In the genomic region with DNA sequence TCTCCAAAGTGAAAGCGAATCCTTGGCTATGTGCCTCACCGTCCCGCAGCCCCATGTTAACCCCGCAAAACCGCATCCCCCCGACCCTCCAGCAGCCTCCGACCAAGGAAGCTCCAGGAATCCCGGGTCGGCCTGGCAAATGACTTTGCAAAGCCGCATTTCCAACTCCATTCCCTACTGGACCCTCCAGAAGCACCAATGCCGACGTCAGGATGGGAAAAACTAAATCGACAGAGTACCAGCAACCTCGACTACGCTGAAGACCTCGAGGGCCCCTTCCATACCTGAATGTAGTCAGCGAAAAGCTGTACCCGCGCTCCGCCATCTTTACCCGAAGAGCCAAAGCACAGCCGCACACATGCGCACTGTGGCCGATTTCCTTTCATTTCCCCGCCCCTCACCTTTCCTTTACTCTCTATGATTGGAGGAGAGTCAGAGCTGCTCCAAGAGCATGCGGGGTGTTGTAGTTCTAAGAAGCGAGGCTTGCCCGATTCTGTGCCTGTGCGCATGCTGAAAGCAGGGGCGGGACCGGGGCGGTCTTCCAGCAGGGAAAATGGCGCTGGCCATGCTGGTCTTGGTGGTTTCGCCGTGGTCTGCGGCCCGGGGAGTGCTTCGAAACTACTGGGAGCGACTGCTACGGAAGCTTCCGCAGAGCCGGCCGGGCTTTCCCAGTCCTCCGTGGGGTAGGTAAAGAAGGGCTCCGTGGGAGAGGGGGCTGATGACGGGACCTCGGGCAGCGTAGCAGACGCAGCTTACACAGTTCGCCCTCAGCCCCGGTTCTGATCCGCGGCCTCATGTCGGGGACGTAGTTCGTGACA, we compare ENCODE assay signal across 8 cellular contexts. TPM values are rescaled to one million over a fixed set of nuclear protein-coding genes. Genes with fewer than 3 reads are reported as not detected.
DNase-seq lines count a peak whose midpoint lies in the region; TF ChIP-seq lines count a peak whose summit lies in the region.

A gene (plus strand): TSS at position 543 of the 818 bp plus-strand sequence. CDS start 11 bp downstream, at position 554.
A gene (minus strand): TSS at position 341 of the 818 bp plus-strand sequence. CDS start 16 bp downstream, at position 325.

- H2AFZ ChIP-seq in H9 (ENCODE audit: low read length) = no peak within 1 kb of the TSS

- peak within 1 kb of the TSS; percentile 80 for H3K4me2 ChIP-seq in H9 (ENCODE audit: insufficient read depth, insufficient read length, low read length)

- H3K4me3 Mint-ChIP-seq in H9 (peak within 1 kb of the TSS; percentile 97 to 100), nephron (peak within 1 kb of the TSS; percentile 94 to 99 (median 97))
- peak within 1 kb of the TSS; percentile 100 for H3K4me3 Mint-ChIP-seq in stimulated activated naive CD8-positive, alpha-beta T cell treated with anti-CD3 and anti-CD28 coated beads, Interleukin-15, Interleukin-2, amounts not matched to agents 100 ng/mL and 50 ng/mL, for 24 hours

- TF ChIP-seq CTCF in H9 (conservative IDR thresholded peaks at IDR 0.05) = no peak
- TF ChIP-seq CTCF in fibroblast of the aortic adventitia (IDR thresholded peaks at IDR 0.05; ENCODE audit: insufficient read depth, low read length) = no peak
- TF ChIP-seq CTCF in nephron (IDR thresholded peaks at IDR 0.05; ENCODE audit: unreplicated experiment in 3 of 3) = no peak

- DNase-seq in ELR (ENCODE audit: low read depth) = peak; percentile 99
- peak; percentile 97 for DNase-seq in H9
- peak; percentile 95 for DNase-seq in MG63
- DNase-seq in SHP77 treated with DMSO at 0.1 percent for 48 hours (lab: John Stamatoyannopoulos, UW) = peak; percentile 99
- peak; percentile 98 for DNase-seq in activated effector memory CD4-positive, alpha-beta T cell treated with anti-CD3 and anti-CD28 coated beads, Interleukin-2, amount 50 U/mL, for 16 hours
- peak; percentile 97 for DNase-seq in fibroblast of the aortic adventitia (ENCODE audit: low read depth)

- no peak within 1 kb of the TSS for H4K5ac ChIP-seq in H9 (ENCODE audit: insufficient read length, low read depth, low read length)

- H3K27me3 ChIP-seq in H9 (ENCODE audit: insufficient read depth, low read length) = no peaks in the 10 kb centered on the region
- no peaks in the 10 kb centered on the region for H3K27me3 ChIP-seq in MG63

- no peak within 1 kb of the TSS for H3K56ac ChIP-seq in H9 (ENCODE audit: insufficient read length, low read depth, low read length)

- H3K27ac Mint-ChIP-seq in H9 (peak within 1 kb of the TSS; percentile 98 to 99 (median 99)), nephron (peak within 1 kb of the TSS; percentile 91 to 97 (median 94))
- peak within 1 kb of the TSS; percentile 100 for H3K27ac Mint-ChIP-seq in stimulated activated naive CD8-positive, alpha-beta T cell treated with anti-CD3 and anti-CD28 coated beads, Interleukin-15, Interleukin-2, amounts not matched to agents 100 ng/mL and 50 ng/mL, for 24 hours

- H3K27me3 Mint-ChIP-seq in H9 (ENCODE audit: low read depth) (0 out of 2 replicates have a peak, but pooled peaks cover 2% of the 10 kb centered on the region), nephron (ENCODE audit: low read depth) (no peaks in the 10 kb centered on the region)
- no peaks in the 10 kb centered on the region for H3K27me3 Mint-ChIP-seq in stimulated activated naive CD8-positive, alpha-beta T cell treated with anti-CD3 and anti-CD28 coated beads, Interleukin-15, Interleukin-2, amounts not matched to agents 100 ng/mL and 50 ng/mL, for 24 hours

- H4K8ac ChIP-seq in H9 (replicated peaks; ENCODE audit: insufficient read length, low read depth, low read length) = no peak within 1 kb of the TSS

- H3K9me3 ChIP-seq in H9 (ENCODE audit: control insufficient read depth, low read depth, low read length) (no peaks in the 10 kb centered on the region), MG63 (no peaks in the 10 kb centered on the region)

- H3K9ac ChIP-seq in H9 (ENCODE audit: extremely low read depth, insufficient read length, low read length) = peak within 1 kb of the TSS; percentile 95

- no peak within 1 kb of the TSS for H3K4ac ChIP-seq in H9 (ENCODE audit: low read depth, low read length)

- peaks cover 11 to 40% (median 34%) of the 10 kb centered on the region in 3 experiments for H3K36me3 Mint-ChIP-seq in H9 (ENCODE audit: insufficient read depth in 1 of 3, low read depth in 3 of 3)
- H3K36me3 Mint-ChIP-seq in nephron (ENCODE audit: low read depth) = peaks cover 16% of the 10 kb centered on the region
- H3K36me3 Mint-ChIP-seq in stimulated activated naive CD8-positive, alpha-beta T cell treated with anti-CD3 and anti-CD28 coated beads, Interleukin-15, Interleukin-2, amounts not matched to agents 100 ng/mL and 50 ng/mL, for 24 hours (ENCODE audit: low read depth) = peaks cover 58% of the 10 kb centered on the region

- H2BK12ac ChIP-seq in H9 (ENCODE audit: insufficient read length, low read depth, low read length) = no peak within 1 kb of the TSS

- H3K4me1 Mint-ChIP-seq in H9 (peaks cover 17 to 24% of the 10 kb centered on the region in 2 experiments), nephron (peaks cover 46% of the 10 kb centered on the region)
- H3K4me1 Mint-ChIP-seq in stimulated activated naive CD8-positive, alpha-beta T cell treated with anti-CD3 and anti-CD28 coated beads, Interleukin-15, Interleukin-2, amounts not matched to agents 100 ng/mL and 50 ng/mL, for 24 hours (ENCODE audit: low read depth) = peaks cover 72% of the 10 kb centered on the region

- no peak within 1 kb of the TSS for H2BK20ac ChIP-seq in H9 (ENCODE audit: low read depth, low read length, poor library complexity, severe bottlenecking)

- peaks cover 49% of the 10 kb centered on the region for H3K79me2 ChIP-seq in H9 (ENCODE audit: insufficient read depth, low read length)

- H3K27ac ChIP-seq in H9 (ENCODE audit: insufficient read length, low read depth, low read length) = no peak within 1 kb of the TSS

- H2AK5ac ChIP-seq in H9 (ENCODE audit: insufficient read length, low read length) = no peak within 1 kb of the TSS

- H2BK15ac ChIP-seq in H9 (ENCODE audit: low read depth, low read length) = no peak within 1 kb of the TSS

- H3T11ph ChIP-seq in H9 (ENCODE audit: low read length) = no peak within 1 kb of the TSS

- peaks cover 11% of the 10 kb centered on the region for H3K23me2 ChIP-seq in H9 (ENCODE audit: insufficient read length, low read depth, low read length, poor library complexity, severe bottlenecking)

- no peaks in the 10 kb centered on the region for H4K20me1 ChIP-seq in H9 (ENCODE audit: control insufficient read depth, insufficient read depth, insufficient read length)

- H3K18ac ChIP-seq in H9 (ENCODE audit: insufficient read length, low read depth, low read length) = peak within 1 kb of the TSS; percentile 75

- H3K36me3 ChIP-seq in MG63 = peaks cover 38% of the 10 kb centered on the region

- H2BK120ac ChIP-seq in H9 (ENCODE audit: low read depth, low read length, poor library complexity, severe bottlenecking) = no peak within 1 kb of the TSS

- H3K4me1 ChIP-seq in H9 (ENCODE audit: insufficient read depth, low read length) = no peaks in the 10 kb centered on the region

- no peak within 1 kb of the TSS for H4K91ac ChIP-seq in H9 (ENCODE audit: insufficient read length, low read depth, low read length)

- H3K14ac ChIP-seq in H9 (ENCODE audit: insufficient read depth, low read length) = peak within 1 kb of the TSS; percentile 84

- H3K79me1 ChIP-seq in H9 (ENCODE audit: insufficient read depth, low read depth, low read length, poor library complexity, severe bottlenecking) = no peaks in the 10 kb centered on the region

- H3K9me3 Mint-ChIP-seq in H9 (peaks cover 0 to 3% of the 10 kb centered on the region in 2 experiments; a peak in 1 of 5 replicates), nephron (no peaks in the 10 kb centered on the region)
- H3K9me3 Mint-ChIP-seq in stimulated activated naive CD8-positive, alpha-beta T cell treated with anti-CD3 and anti-CD28 coated beads, Interleukin-15, Interleukin-2, amounts not matched to agents 100 ng/mL and 50 ng/mL, for 24 hours = no peaks in the 10 kb centered on the region

- H3K23ac ChIP-seq in H9 (ENCODE audit: insufficient read length, low read depth, low read length) = no peak within 1 kb of the TSS

- WGBS in H9 (ENCODE audit: extremely low coverage, insufficient read length, low lambda C conversion rate) = no CpG with 5 or more reads among the region's 56 CpGs

- peak within 1 kb of the TSS; percentile 46 for H2BK5ac ChIP-seq in H9 (ENCODE audit: insufficient read length, low read length)

- peak within 1 kb of the TSS; percentile 97 for H3K4me3 ChIP-seq in MG63
- peak within 1 kb of the TSS; percentile 91 for H3K4me3 ChIP-seq in fibroblast of the aortic adventitia (ENCODE audit: low read depth, low read length)

RNA-seq across cellular contexts. Expression of the first gene that starts in this region (rescaled TPM):
- 97.2 and 101 TPM in 2 replicates for total RNA-seq in H9 (2021)
- 103 and 117 TPM in 2 replicates for total RNA-seq in MG63 (2014; rRNA removed; shearing (Covaris generic); ENCODE audit: low replicate concordance)
- total RNA-seq in fibroblast of the aortic adventitia (ENCODE audit: low replicate concordance) = 28.4 and 53.1 TPM in 2 replicates

RNA-seq across cellular contexts. Expression of the second gene that starts in this region (rescaled TPM):
- total RNA-seq in H9 (2021) (227 and 239 TPM in 2 replicates), fibroblast of the aortic adventitia (ENCODE audit: low replicate concordance) (121 and 133 TPM in 2 replicates)
- total RNA-seq in MG63 (2014; rRNA removed; shearing (Covaris generic); ENCODE audit: low replicate concordance) = 168 and 287 TPM in 2 replicates
